In the genomic region with DNA sequence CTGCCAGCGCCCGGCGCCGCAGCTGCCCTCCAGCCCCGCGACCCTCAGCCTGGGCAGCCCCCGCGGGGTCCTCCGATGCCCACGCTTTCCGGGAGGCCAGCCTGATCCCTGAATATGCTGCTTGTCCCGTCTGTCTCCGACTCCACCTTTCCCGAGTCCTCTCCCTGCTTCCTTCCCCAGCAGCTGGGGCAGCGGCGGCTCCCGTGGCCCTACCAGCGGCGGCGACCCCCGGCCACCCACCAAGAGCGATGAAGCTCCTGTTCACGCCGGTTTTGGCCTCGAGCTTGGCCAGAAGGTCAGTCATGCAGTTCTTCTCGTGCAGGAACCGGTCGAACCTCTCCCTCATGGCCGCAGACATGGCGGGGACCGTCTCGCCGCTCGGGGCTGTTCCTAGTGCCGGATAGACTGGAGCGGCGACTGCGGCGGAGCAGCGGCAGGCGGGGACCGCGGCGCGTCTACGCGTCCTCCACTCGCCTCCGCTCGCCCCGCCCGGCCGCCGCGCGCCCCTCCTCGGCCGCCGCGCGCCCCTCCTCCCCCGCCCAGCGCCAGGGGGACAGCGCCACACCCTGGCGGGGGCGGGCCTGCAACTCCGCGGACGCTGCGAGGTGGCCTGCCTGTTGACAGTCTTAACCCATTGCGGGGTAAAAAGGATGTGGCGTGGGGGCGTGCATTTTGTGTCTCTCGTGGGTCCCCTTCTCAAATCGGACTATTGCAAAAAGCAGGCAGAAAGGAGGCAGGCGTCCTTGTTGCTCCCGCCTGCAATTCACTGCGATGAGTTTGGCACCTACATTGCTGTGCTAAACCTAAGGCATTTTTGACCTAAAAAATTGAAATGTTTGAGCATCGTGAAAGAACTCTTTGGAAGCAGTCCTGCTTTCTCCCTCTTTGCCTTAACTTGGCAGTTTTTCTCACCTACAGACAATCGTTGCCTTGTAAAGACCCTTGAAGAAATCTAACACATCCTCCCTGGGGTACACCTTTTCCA, we compare ENCODE assay signal across 8 cellular contexts. TPM values are rescaled to one million over a fixed set of nuclear protein-coding genes. Genes with fewer than 3 reads are reported as not detected.
A peak's percentile ranks its signal among the peaks of the same experiment; 100 is the strongest.
DNase-seq lines count a peak whose midpoint lies in the region; ATAC-seq and TF ChIP-seq lines count a peak whose summit lies in the region.

Gene REEP5, minus strand, starts transcription at position 395 of the 985 bp plus-strand sequence. Its CDS starts 37 bp downstream, at position 358.

- peak; percentile 68 for ATAC-seq in HG03196 (IDR thresholded peaks at IDR 0.05; ENCODE audit: unreplicated experiment)

- peak within 1 kb of the TSS; percentile 81 for H3K4me3 Mint-ChIP-seq in chondrocyte (ENCODE audit: unreplicated experiment)

- peak; percentile 51 for TF ChIP-seq CTCF in AG09319 (IDR thresholded peaks at IDR 0.05; ENCODE audit: low read depth, low read length)
- TF ChIP-seq CTCF in chondrocyte (IDR thresholded peaks at IDR 0.05), result peak; percentile 86

- peak within 1 kb of the TSS; percentile 95 for H3K27ac Mint-ChIP-seq in chondrocyte (ENCODE audit: unreplicated experiment)

- in situ Hi-C loops in GM18951 (cut with MboI; ENCODE audit: low sequenced_read_pairs, unreplicated experiment), result no loop called here

- H3K27me3 Mint-ChIP-seq in chondrocyte (ENCODE audit: low read depth), result no peaks in the 10 kb centered on the region

- no peaks in the 10 kb centered on the region for H3K9me3 Mint-ChIP-seq in chondrocyte (ENCODE audit: low read depth)

- peaks cover 42% of the 10 kb centered on the region for H3K4me1 Mint-ChIP-seq in chondrocyte (ENCODE audit: low read depth)

- H3K36me3 Mint-ChIP-seq in chondrocyte (ENCODE audit: low read depth), result peaks cover 6% of the 10 kb centered on the region

- TF ChIP-seq POLR2A in GM18951 (IDR thresholded peaks at IDR 0.05; ENCODE audit: extremely low read depth, insufficient read depth, insufficient read length), result peak; percentile 92

- no peak for DNase-seq in AG09319 (ENCODE audit: extremely low read depth, low read depth)
- peak; percentile 27 to 85 for DNase-seq in NCI-H446 (lab: John Stamatoyannopoulos, UW)
- peak; percentile 70 to 71 for DNase-seq in activated CD4-positive, alpha-beta T cell treated with anti-CD3 and anti-CD28 coated beads for 24 hours (ENCODE audit: low read depth in 2 of 2)
- DNase-seq in chondrocyte (ENCODE audit: low spot score), result peak; percentile 93
- peak; percentile 88 for DNase-seq in kidney tubule cell (ENCODE audit: low spot score)
- DNase-seq in stimulated activated CD4-positive, alpha-beta T cell treated with anti-CD3 and anti-CD28 coated beads, Interleukin-1b, Interleukin-23, amount 100 ng/mL, for 4 hours (ENCODE audit: low read depth in 2 of 2), result peak; percentile 66 to 81

RNA-seq across cellular contexts. Expression of gene REEP5, which starts in this region (rescaled TPM):
- total RNA-seq in chondrocyte, result 75.6 to 89.6 TPM (median 87.6 TPM) in 3 replicates
